In genomic region chr2:36355890-36356198, GRCh38 we compare ENCODE assay signal across 1 cellular context.
TF ChIP-seq lines count a peak whose summit lies in the region.

No MANE protein-coding gene starts in this region.

TF ChIP-seq in endothelial cell of umbilical vein, 7 proteins besides CTCF, POLR2A, EP300 and RAD21:
- TF ChIP-seq EZH2 (IDR thresholded peaks at IDR 0.05; ENCODE audit: borderline replicate concordance, low read depth, low read length, severe bottlenecking) = no peak
- no peak for TF ChIP-seq MAX (IDR thresholded peaks at IDR 0.05; ENCODE audit: insufficient read depth, insufficient read length)
- no peak for TF ChIP-seq POLR2AphosphoS5 (IDR thresholded peaks at IDR 0.05; ENCODE audit: insufficient read depth, low read depth, low read length)
- TF ChIP-seq FOS (IDR thresholded peaks at IDR 0.05; ENCODE audit: borderline replicate concordance, insufficient read depth, low read length) = no peak
- TF ChIP-seq MYC (IDR thresholded peaks at IDR 0.05; ENCODE audit: low read depth, low read length) = no peak
- TF ChIP-seq GATA2 (IDR thresholded peaks at IDR 0.05; ENCODE audit: insufficient read depth, insufficient read length, low read depth, low read length) = no peak
